ENCODE assay signal across 8 cellular contexts in the genomic region with DNA sequence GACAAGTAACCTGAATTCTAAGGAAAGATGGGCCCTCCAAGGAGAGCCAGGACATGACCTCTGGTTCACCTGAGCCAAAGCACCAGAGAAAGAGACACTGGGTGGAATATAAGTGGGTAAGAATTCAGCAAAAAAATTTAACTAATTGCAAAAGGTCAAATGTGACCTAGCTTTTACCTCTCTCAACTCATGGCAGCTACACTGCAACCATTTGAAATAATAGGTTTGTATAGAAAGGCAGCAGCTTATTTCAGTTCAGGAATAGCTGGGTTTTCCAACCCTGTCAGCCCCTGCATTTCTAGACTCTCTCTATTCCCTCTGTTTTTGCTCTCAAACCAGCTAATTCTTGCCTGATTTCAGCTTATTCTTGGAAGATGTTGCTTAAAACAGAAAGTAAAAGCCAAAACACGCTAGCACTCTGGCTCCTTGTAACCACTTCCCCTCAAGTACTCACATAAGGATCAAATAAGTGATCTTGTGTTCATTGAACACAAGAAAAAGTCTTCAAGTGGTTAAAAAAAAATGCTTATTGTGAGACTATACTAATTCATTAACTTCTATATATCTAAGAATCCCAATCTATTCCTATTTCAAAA.
DNase-seq lines count a peak whose midpoint lies in the region; ATAC-seq lines count a peak whose summit lies in the region.

No MANE protein-coding gene starts in this region.

- peak overlapping the region; percentile 18 for H3K27ac ChIP-seq in CD4-positive, CD25-positive, alpha-beta regulatory T cell (ENCODE audit: insufficient read depth, low read length, poor library complexity, severe bottlenecking)
- no peak overlapping the region for H3K27ac ChIP-seq in neuronal stem cell (replicated peaks; ENCODE audit: low read length)

- H2BK12ac ChIP-seq in neuronal stem cell (ENCODE audit: low read length): no peak overlapping the region

- H3K14ac ChIP-seq in neuronal stem cell (ENCODE audit: low read length): no peak overlapping the region

- peaks cover 10 to 19% (median 15%) of the 10 kb centered on the region in 4 donors for H3K4me1 Mint-ChIP-seq in CD4-positive, CD25-positive, alpha-beta regulatory T cell
- peaks cover 31% of the 10 kb centered on the region for H3K4me1 Mint-ChIP-seq in activated naive CD8-positive, alpha-beta T cell (ENCODE audit: low read depth)
- peaks cover 20% of the 10 kb centered on the region for H3K4me1 Mint-ChIP-seq in stimulated activated memory B cell treated with anti-CD40 and anti-IgM and Interleukin-4, amounts not matched to agents 10 μg/mL and 1 μg/mL and 100 μg/mL, for 72 hours

- H3K4me3 ChIP-seq in CD4-positive, CD25-positive, alpha-beta regulatory T cell (ENCODE audit: low read depth, low read length): peak overlapping the region; percentile 76
- H3K4me3 ChIP-seq in neuronal stem cell (ENCODE audit: low read length in 2 of 2): no peak overlapping the region

- no peak overlapping the region for H2AK5ac ChIP-seq in neuronal stem cell (ENCODE audit: low read depth, low read length)

- H3K4me3 Mint-ChIP-seq in CD4-positive, CD25-positive, alpha-beta regulatory T cell: peak overlapping the region; percentile 26 to 86 (median 78)
- H3K4me3 Mint-ChIP-seq in activated naive CD8-positive, alpha-beta T cell: peak overlapping the region; percentile 81
- H3K4me3 Mint-ChIP-seq in stimulated activated memory B cell treated with anti-CD40 and anti-IgM and Interleukin-4, amounts not matched to agents 10 μg/mL and 1 μg/mL and 100 μg/mL, for 72 hours: peak overlapping the region; percentile 73

- no peaks in the 10 kb centered on the region for H3K4me1 ChIP-seq in CD4-positive, CD25-positive, alpha-beta regulatory T cell (ENCODE audit: control insufficient read depth, insufficient read depth, low read length, poor library complexity, severe bottlenecking)
- H3K4me1 ChIP-seq in neuronal stem cell (ENCODE audit: control insufficient read depth in 2 of 2, insufficient read depth in 1 of 2, low read depth in 1 of 2, low read length in 2 of 2): no peaks in the 10 kb centered on the region

- H4K8ac ChIP-seq in neuronal stem cell (ENCODE audit: low read depth, low read length): no peak overlapping the region

- no peaks in the 10 kb centered on the region for H3K36me3 ChIP-seq in CD4-positive, CD25-positive, alpha-beta regulatory T cell (ENCODE audit: control insufficient read depth, insufficient read depth, low read length)
- no peaks in the 10 kb centered on the region for H3K36me3 ChIP-seq in neuronal stem cell (replicated peaks in 1 of 2; ENCODE audit: control insufficient read depth in 2 of 2, insufficient read depth in 2 of 2, low read length in 2 of 2)

- no peak overlapping the region for H2AFZ ChIP-seq in neuronal stem cell (ENCODE audit: low read length)

- no peak overlapping the region for H3K4ac ChIP-seq in neuronal stem cell (ENCODE audit: low read length)

- H3K36me3 Mint-ChIP-seq in CD4-positive, CD25-positive, alpha-beta regulatory T cell: no peaks in the 10 kb centered on the region
- H3K36me3 Mint-ChIP-seq in activated naive CD8-positive, alpha-beta T cell: no peaks in the 10 kb centered on the region
- H3K36me3 Mint-ChIP-seq in stimulated activated memory B cell treated with anti-CD40 and anti-IgM and Interleukin-4, amounts not matched to agents 10 μg/mL and 1 μg/mL and 100 μg/mL, for 72 hours: no peaks in the 10 kb centered on the region

- no peaks in the 10 kb centered on the region for H3K79me1 ChIP-seq in neuronal stem cell (ENCODE audit: low read depth, low read length)

- peaks cover 4% of the 10 kb centered on the region for H3K27me3 Mint-ChIP-seq in CD4-positive, CD25-positive, alpha-beta regulatory T cell
- no peaks in the 10 kb centered on the region for H3K27me3 Mint-ChIP-seq in activated naive CD8-positive, alpha-beta T cell
- H3K27me3 Mint-ChIP-seq in stimulated activated memory B cell treated with anti-CD40 and anti-IgM and Interleukin-4, amounts not matched to agents 10 μg/mL and 1 μg/mL and 100 μg/mL, for 72 hours: no peaks in the 10 kb centered on the region

- H3K27me3 ChIP-seq in CD4-positive, CD25-positive, alpha-beta regulatory T cell (ENCODE audit: control insufficient read depth, insufficient read depth, low read length): peaks cover 4% of the 10 kb centered on the region
- H3K27me3 ChIP-seq in neuronal stem cell (ENCODE audit: control insufficient read depth in 3 of 3, insufficient read depth in 3 of 3, low read depth in 1 of 3, low read length in 3 of 3): no peaks in the 10 kb centered on the region

- H2BK15ac ChIP-seq in neuronal stem cell (ENCODE audit: low read length): no peak overlapping the region

- no peak overlapping the region for H3K4me2 ChIP-seq in neuronal stem cell (ENCODE audit: insufficient read depth, low read length, poor library complexity, severe bottlenecking)

- H4K91ac ChIP-seq in neuronal stem cell (ENCODE audit: low read depth, low read length, poor library complexity): no peak overlapping the region

- H3K23ac ChIP-seq in neuronal stem cell (ENCODE audit: low read depth, low read length, poor library complexity): no peak overlapping the region

- H3K9me3 Mint-ChIP-seq in CD4-positive, CD25-positive, alpha-beta regulatory T cell: peaks cover 0 to 2% (median 0%) of the 10 kb centered on the region in 7 donors
- H3K9me3 Mint-ChIP-seq in activated naive CD8-positive, alpha-beta T cell (ENCODE audit: low read depth): no peaks in the 10 kb centered on the region
- no peaks in the 10 kb centered on the region for H3K9me3 Mint-ChIP-seq in stimulated activated memory B cell treated with anti-CD40 and anti-IgM and Interleukin-4, amounts not matched to agents 10 μg/mL and 1 μg/mL and 100 μg/mL, for 72 hours

- no peak overlapping the region for H2BK5ac ChIP-seq in neuronal stem cell (ENCODE audit: low read length)

- peak overlapping the region; percentile 62 to 91 (median 91) for H3K27ac Mint-ChIP-seq in CD4-positive, CD25-positive, alpha-beta regulatory T cell
- H3K27ac Mint-ChIP-seq in activated naive CD8-positive, alpha-beta T cell: peak overlapping the region; percentile 88
- H3K27ac Mint-ChIP-seq in stimulated activated memory B cell treated with anti-CD40 and anti-IgM and Interleukin-4, amounts not matched to agents 10 μg/mL and 1 μg/mL and 100 μg/mL, for 72 hours: peak overlapping the region; percentile 94

- no peak overlapping the region for H2BK120ac ChIP-seq in neuronal stem cell (ENCODE audit: low read depth, low read length)

- H3K18ac ChIP-seq in neuronal stem cell (ENCODE audit: low read length): no peak overlapping the region

- WGBS in neuronal stem cell (ENCODE audit: extremely low coverage in 2 of 2, insufficient read length in 2 of 2, insufficient replicate concordance in 1 of 2), 2 donors: no CpG with 5 or more reads among the region's 1 CpG

- no peaks in the 10 kb centered on the region for H3K9me3 ChIP-seq in CD4-positive, CD25-positive, alpha-beta regulatory T cell (ENCODE audit: control insufficient read depth in 2 of 2, low read length in 2 of 2)
- H3K9me3 ChIP-seq in neuronal stem cell (replicated peaks in 1 of 2; ENCODE audit: control insufficient read depth in 2 of 2, insufficient read depth in 1 of 2, low read depth in 1 of 2, low read length in 2 of 2): peaks cover 0 to 2% of the 10 kb centered on the region in 2 donors

- H3K9ac ChIP-seq in neuronal stem cell (ENCODE audit: low read depth, low read length, poor library complexity): no peak overlapping the region

- ATAC-seq in CD4-positive, CD25-positive, alpha-beta regulatory T cell (ENCODE audit: low read depth in 2 of 2): peak; percentile 47 to 68
- peak; percentile 90 for ATAC-seq in GM19395 (IDR thresholded peaks at IDR 0.05; ENCODE audit: unreplicated experiment)
- peak; percentile 92 for ATAC-seq in HG03354 (IDR thresholded peaks at IDR 0.05; ENCODE audit: poor library complexity, severe bottlenecking, unreplicated experiment)
- ATAC-seq in stimulated activated memory B cell treated with anti-CD40 and anti-IgM and Interleukin-4, amounts not matched to agents 10 μg/mL and 1 μg/mL and 100 μg/mL, for 72 hours: peak; percentile 55

- DNase-seq in CD4-positive, CD25-positive, alpha-beta regulatory T cell: peak in 2 of 3 donors; percentile 6 to 85
- DNase-seq in COLO668 (lab: John Stamatoyannopoulos, UW; ENCODE audit: unreplicated experiment) (no peak), neuronal stem cell (ENCODE audit: low spot score) (no peak)
- DNase-seq in activated CD4-positive, alpha-beta T cell treated with anti-CD3 and anti-CD28 coated beads, Interleukin-2, amount 50 U/mL, for 4 hours: no peak

Comparison
In these comparisons a context has a peak if more than half of its experiments do, and no peak if none do; other contexts are left out.
1. DNase-seq: peak in CD4-positive, CD25-positive, alpha-beta regulatory T cell (2 of 3); none in COLO668 (single experiment), activated CD4-positive, alpha-beta T cell treated with anti-CD3 and anti-CD28 coated beads, Interleukin-2, amount 50 U/mL, for 4 hours (0 of 2) and neuronal stem cell (single experiment).
2. Peak in every context shown above with its lines, with median percentiles within 50 percentile points of each other: ATAC-seq, H3K27ac Mint-ChIP-seq and H3K4me3 Mint-ChIP-seq.